ENCODE assay signal across 12 cellular contexts in the genomic region with DNA sequence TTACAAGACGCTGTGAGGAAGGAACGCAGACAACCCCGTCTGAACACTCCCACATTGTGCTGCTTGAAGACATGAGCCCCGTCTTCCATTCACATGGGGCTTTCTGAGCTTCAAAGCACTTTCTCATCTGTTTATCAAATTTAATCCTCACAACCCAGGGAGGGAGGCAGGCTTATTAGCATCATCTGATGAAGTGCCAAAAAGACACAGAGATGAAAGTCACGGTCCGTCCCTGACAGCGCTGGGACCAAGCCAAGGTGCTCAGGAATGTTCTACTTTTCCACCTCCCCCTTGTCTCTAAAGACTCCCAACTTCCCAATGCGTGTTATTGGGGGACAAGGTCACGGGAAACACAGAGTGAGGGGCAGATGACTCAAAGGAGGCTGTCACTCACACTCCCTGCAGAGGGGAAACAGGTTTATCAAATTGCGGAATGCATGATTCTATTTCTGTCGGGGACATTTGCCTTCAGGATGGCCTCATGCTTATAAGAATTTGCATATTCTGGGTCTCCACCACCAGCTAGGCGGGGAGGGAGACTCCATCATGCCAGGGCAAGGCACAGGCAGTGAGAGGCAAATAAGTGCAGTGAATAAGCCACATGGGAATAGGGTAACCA. TPM values are rescaled to one million over a fixed set of nuclear protein-coding genes. Genes with fewer than 3 reads are reported as not detected.
DNase-seq lines count a peak whose midpoint lies in the region; ATAC-seq and TF ChIP-seq lines count a peak whose summit lies in the region.
"Had no signal": no experiment of that assay in that cellular context is flagged by ENCODE, and none has a peak within 500 bp of the region (broad histone marks: within the 10 kb centered on the region; RNA-seq: fewer than 3 reads in every experiment).

No MANE protein-coding gene starts in this region.

- H3K4ac ChIP-seq in trophoblast cell (ENCODE audit: low read depth, low read length), result no peak overlapping the region

- no peak for TF ChIP-seq EP300 in ovary (IDR thresholded peaks at IDR 0.05)

- H3K79me1 ChIP-seq in trophoblast cell (ENCODE audit: low read length), result no peaks in the 10 kb centered on the region

- H2AK5ac ChIP-seq in trophoblast cell (ENCODE audit: low read length), result no peak overlapping the region

- H3K18ac ChIP-seq in trophoblast cell (ENCODE audit: low read length), result no peak overlapping the region

- 0 out of 2 replicates have a peak, but pooled peaks cover 3% of the 10 kb centered on the region for H4K20me1 ChIP-seq in OCI-LY3 (ENCODE audit: insufficient read depth, low read length)

- H2BK12ac ChIP-seq in trophoblast cell (ENCODE audit: low read length), result no peak overlapping the region

- H3K4me1 ChIP-seq in OCI-LY3 (ENCODE audit: low read length) (peaks cover 40% of the 10 kb centered on the region), ovary (ENCODE audit: insufficient read depth) (peaks cover 18% of the 10 kb centered on the region), ascending aorta (no peaks in the 10 kb centered on the region), trophoblast cell (ENCODE audit: control insufficient read depth in 1 of 2, insufficient read depth in 2 of 2, low read length in 2 of 2) (no peaks in the 10 kb centered on the region)

- H2BK5ac ChIP-seq in trophoblast cell (ENCODE audit: low read depth, low read length, poor library complexity), result no peak overlapping the region

- H3K9ac ChIP-seq in OCI-LY3 (ENCODE audit: low read length), result no peak overlapping the region
- no peak overlapping the region for H3K9ac ChIP-seq in trophoblast cell (ENCODE audit: low read length)

- no peak overlapping the region for H3K14ac ChIP-seq in trophoblast cell (ENCODE audit: low read length)

- H4K12ac ChIP-seq in trophoblast cell (ENCODE audit: low read depth, low read length), result no peak overlapping the region

- no peak overlapping the region for H4K91ac ChIP-seq in trophoblast cell (ENCODE audit: low read depth, low read length)

- no peak for TF ChIP-seq CTCF in OCI-LY3 (IDR thresholded peaks at IDR 0.05; ENCODE audit: low read depth, low read length)
- no peak for TF ChIP-seq CTCF in ovary (IDR thresholded peaks at IDR 0.05)
- no peak for TF ChIP-seq CTCF in ascending aorta (IDR thresholded peaks at IDR 0.05)

- H3K4me2 ChIP-seq in OCI-LY3 (ENCODE audit: low read length) (peak overlapping the region; percentile 62), trophoblast cell (ENCODE audit: low read length) (no peak overlapping the region)

- WGBS in ovary, 3 donors, result 7 to 11% (median 7%) methylated on average over 12 of the region's 12 CpGs
- no CpG with 5 or more reads among the region's 12 CpGs for WGBS in trophoblast cell (ENCODE audit: extremely low coverage, insufficient coverage, insufficient read length)

- peak; percentile 43 to 83 (median 50) for DNase-seq in ovary
- DNase-seq in inferior parietal cortex (ENCODE audit: extremely low spot score), result no peak
- no peak for DNase-seq in ascending aorta (ENCODE audit: low spot score in 2 of 2)
- no peak for DNase-seq in trophoblast cell
- DNase-seq: effector CD4-positive, alpha-beta T cell; hippocampal formation; NCI-H1092 treated with DMSO at 0.1 percent for 48 hours had no signal

- H2BK120ac ChIP-seq in trophoblast cell (ENCODE audit: insufficient read depth, low read length, poor library complexity), result no peak overlapping the region

- H3K36me3 ChIP-seq in OCI-LY3 (replicated peaks; ENCODE audit: low read depth, low read length) (no peaks in the 10 kb centered on the region), ovary (no peaks in the 10 kb centered on the region), ascending aorta (no peaks in the 10 kb centered on the region), trophoblast cell (ENCODE audit: control insufficient read depth in 1 of 2, insufficient read depth in 2 of 2, low read length in 2 of 2) (no peaks in the 10 kb centered on the region)
- H3K36me3 ChIP-seq: tibial nerve had no signal

- ATAC-seq in GM18511 (IDR thresholded peaks at IDR 0.05; ENCODE audit: unreplicated experiment), result peak; percentile 76
- ATAC-seq in HG02678 (IDR thresholded peaks at IDR 0.05; ENCODE audit: unreplicated experiment), result peak; percentile 52
- no peak for ATAC-seq in GM18858 (IDR thresholded peaks at IDR 0.05; ENCODE audit: unreplicated experiment)

- H3K27me3 ChIP-seq in OCI-LY3 (ENCODE audit: low read depth, low read length), result 0 out of 2 replicates have a peak, but pooled peaks cover 3% of the 10 kb centered on the region
- H3K27me3 ChIP-seq in ovary, result no peaks in the 10 kb centered on the region
- H3K27me3 ChIP-seq in ascending aorta, result no peaks in the 10 kb centered on the region
- H3K27me3 ChIP-seq in trophoblast cell (ENCODE audit: insufficient read depth, low read length), result no peaks in the 10 kb centered on the region
- H3K27me3 ChIP-seq: tibial nerve had no signal

- H2AFZ ChIP-seq in OCI-LY3 (ENCODE audit: low read depth, low read length) (no peak overlapping the region), trophoblast cell (ENCODE audit: insufficient read depth, low read length, poor library complexity) (no peak overlapping the region)

- H3K4me3 ChIP-seq in OCI-LY3 (ENCODE audit: low read length) (peak overlapping the region; percentile 21), ovary (no peak overlapping the region), ascending aorta (no peak overlapping the region), trophoblast cell (ENCODE audit: low read depth, low read length) (no peak overlapping the region)
- H3K4me3 ChIP-seq: tibial nerve had no signal

- H3K79me2 ChIP-seq in OCI-LY3 (ENCODE audit: low read length), result no peaks in the 10 kb centered on the region
- no peaks in the 10 kb centered on the region for H3K79me2 ChIP-seq in trophoblast cell (ENCODE audit: control insufficient read depth, insufficient read depth, low read length, poor library complexity)

- no peak for TF ChIP-seq POLR2A in ovary (IDR thresholded peaks at IDR 0.05)

- H3K9me3 ChIP-seq in OCI-LY3 (ENCODE audit: insufficient read depth, low read length), result peaks cover 11% of the 10 kb centered on the region; the same call in 1 of the 2 replicates
- H3K9me3 ChIP-seq in ovary, result no peaks in the 10 kb centered on the region
- H3K9me3 ChIP-seq in ascending aorta, result no peaks in the 10 kb centered on the region
- H3K9me3 ChIP-seq in trophoblast cell (ENCODE audit: insufficient read depth, low read depth, low read length), result no peaks in the 10 kb centered on the region
- H3K9me3 ChIP-seq: tibial nerve had no signal

- intact Hi-C loops in ovary (cut with DNase I) (loop anchor here in 2 of 4 donors (10.0 kb wide), 4 partner anchors 115 to 245 kb away; no protein-coding TSS in a partner anchor), ascending aorta (cut with DNase I) (no loop called here)

- no peak overlapping the region for H4K8ac ChIP-seq in trophoblast cell (ENCODE audit: low read depth, low read length)

- H3K23ac ChIP-seq in trophoblast cell (ENCODE audit: low read length), result no peak overlapping the region

- H3K27ac ChIP-seq in OCI-LY3 (ENCODE audit: low read length) (no peak overlapping the region), ovary (peak overlapping the region in 1 of 2 donors; percentile 7), ascending aorta (no peak overlapping the region), trophoblast cell (ENCODE audit: low read depth, low read length) (no peak overlapping the region)

RNA-seq across cellular contexts. Expression of gene XYLT1, which starts 10.7 kb away (rescaled TPM):
- total RNA-seq in ovary (10 to 100 TPM in 5 of 7 donors, 1 to 10 TPM in 2; 3.2 to 38.0 (median 17.3) TPM), ascending aorta (6.7 TPM)
- polyA plus RNA-seq in ovary, result 10 to 100 TPM in 1 of 2 donors, 1 to 10 TPM in 1; 4.0 to 21.4 TPM
- 5.9 and 6.8 TPM in 2 replicates for polyA plus RNA-seq in trophoblast cell (2013)

Comparison
In these comparisons a context has a peak if more than half of its experiments do, and no peak if none do; other contexts are left out.
1. DNase-seq: peak in ovary (5 of 5); none in inferior parietal cortex (single experiment), ascending aorta (0 of 2) and trophoblast cell (0 of 2).